1 cellular context compared by ENCODE assay signal in genomic region chr12:56645717-56646446, GRCh38.
A peak's percentile ranks its signal among the peaks of the same experiment; 100 is the strongest.
TF ChIP-seq lines count a peak whose summit lies in the region.

Gene ATP5F1B, minus strand, starts transcription at chr12:56645984. Its CDS starts 21 bp downstream, at chr12:56645963.

TF ChIP-seq in HepG2, 621 proteins besides CTCF, POLR2A, EP300 and RAD21 (continued from another document and continues in another):
- TF ChIP-seq, protein P1, sequence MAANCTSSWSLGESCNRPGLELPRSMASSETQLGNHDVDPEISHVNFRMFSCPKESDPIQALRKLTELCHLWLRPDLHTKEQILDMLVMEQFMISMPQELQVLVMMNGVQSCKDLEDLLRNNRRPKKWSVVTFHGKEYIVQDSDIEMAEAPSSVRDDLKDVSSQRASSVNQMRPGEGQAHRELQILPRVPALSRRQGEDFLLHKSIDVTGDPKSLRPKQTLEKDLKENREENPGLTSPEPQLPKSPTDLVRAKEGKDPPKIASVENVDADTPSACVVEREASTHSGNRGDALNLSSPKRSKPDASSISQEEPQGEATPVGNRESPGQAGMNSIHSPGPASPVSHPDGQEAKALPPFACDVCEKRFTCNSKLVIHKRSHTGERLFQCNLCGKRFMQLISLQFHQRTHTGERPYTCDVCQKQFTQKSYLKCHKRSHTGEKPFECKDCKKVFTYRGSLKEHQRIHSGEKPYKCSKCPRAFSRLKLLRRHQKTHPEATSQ (CRISPR knock-in tag; IDR thresholded peaks at IDR 0.05; ENCODE audit: borderline replicate concordance): peak; percentile 57; the same call in 1 of the 2 replicates
- TF ChIP-seq ZNF121 (CRISPR knock-in tag; IDR thresholded peaks at IDR 0.05): no peak
- TF ChIP-seq ZBTB8A (CRISPR knock-in tag; IDR thresholded peaks at IDR 0.05; ENCODE audit: borderline replicate concordance, low read depth): no peak
- no peak for TF ChIP-seq ZBED4 (CRISPR knock-in tag; IDR thresholded peaks at IDR 0.05; ENCODE audit: borderline replicate concordance)
- TF ChIP-seq ARID2 (CRISPR knock-in tag; IDR thresholded peaks at IDR 0.05; ENCODE audit: borderline replicate concordance): peak; percentile 81; the same call in 1 of the 2 replicates
- no peak for TF ChIP-seq ZNF235 (CRISPR knock-in tag; IDR thresholded peaks at IDR 0.05; ENCODE audit: borderline replicate concordance)
- TF ChIP-seq, protein P2, sequence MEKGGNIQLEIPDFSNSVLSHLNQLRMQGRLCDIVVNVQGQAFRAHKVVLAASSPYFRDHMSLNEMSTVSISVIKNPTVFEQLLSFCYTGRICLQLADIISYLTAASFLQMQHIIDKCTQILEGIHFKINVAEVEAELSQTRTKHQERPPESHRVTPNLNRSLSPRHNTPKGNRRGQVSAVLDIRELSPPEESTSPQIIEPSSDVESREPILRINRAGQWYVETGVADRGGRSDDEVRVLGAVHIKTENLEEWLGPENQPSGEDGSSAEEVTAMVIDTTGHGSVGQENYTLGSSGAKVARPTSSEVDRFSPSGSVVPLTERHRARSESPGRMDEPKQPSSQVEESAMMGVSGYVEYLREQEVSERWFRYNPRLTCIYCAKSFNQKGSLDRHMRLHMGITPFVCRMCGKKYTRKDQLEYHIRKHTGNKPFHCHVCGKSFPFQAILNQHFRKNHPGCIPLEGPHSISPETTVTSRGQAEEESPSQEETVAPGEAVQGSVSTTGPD (CRISPR knock-in tag; IDR thresholded peaks at IDR 0.05): no peak
- TF ChIP-seq, protein P3, sequence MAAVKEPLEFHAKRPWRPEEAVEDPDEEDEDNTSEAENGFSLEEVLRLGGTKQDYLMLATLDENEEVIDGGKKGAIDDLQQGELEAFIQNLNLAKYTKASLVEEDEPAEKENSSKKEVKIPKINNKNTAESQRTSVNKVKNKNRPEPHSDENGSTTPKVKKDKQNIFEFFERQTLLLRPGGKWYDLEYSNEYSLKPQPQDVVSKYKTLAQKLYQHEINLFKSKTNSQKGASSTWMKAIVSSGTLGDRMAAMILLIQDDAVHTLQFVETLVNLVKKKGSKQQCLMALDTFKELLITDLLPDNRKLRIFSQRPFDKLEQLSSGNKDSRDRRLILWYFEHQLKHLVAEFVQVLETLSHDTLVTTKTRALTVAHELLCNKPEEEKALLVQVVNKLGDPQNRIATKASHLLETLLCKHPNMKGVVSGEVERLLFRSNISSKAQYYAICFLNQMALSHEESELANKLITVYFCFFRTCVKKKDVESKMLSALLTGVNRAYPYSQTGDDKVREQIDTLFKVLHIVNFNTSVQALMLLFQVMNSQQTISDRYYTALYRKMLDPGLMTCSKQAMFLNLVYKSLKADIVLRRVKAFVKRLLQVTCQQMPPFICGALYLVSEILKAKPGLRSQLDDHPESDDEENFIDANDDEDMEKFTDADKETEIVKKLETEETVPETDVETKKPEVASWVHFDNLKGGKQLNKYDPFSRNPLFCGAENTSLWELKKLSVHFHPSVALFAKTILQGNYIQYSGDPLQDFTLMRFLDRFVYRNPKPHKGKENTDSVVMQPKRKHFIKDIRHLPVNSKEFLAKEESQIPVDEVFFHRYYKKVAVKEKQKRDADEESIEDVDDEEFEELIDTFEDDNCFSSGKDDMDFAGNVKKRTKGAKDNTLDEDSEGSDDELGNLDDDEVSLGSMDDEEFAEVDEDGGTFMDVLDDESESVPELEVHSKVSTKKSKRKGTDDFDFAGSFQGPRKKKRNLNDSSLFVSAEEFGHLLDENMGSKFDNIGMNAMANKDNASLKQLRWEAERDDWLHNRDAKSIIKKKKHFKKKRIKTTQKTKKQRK (IDR thresholded peaks at IDR 0.05; ENCODE audit: low read length): peak; percentile 98
- peak; percentile 70; the same call in 1 of the 2 replicates for TF ChIP-seq ZNF33A (CRISPR knock-in tag; IDR thresholded peaks at IDR 0.05; ENCODE audit: borderline replicate concordance)
- no peak for TF ChIP-seq ZNF713 (CRISPR knock-in tag; IDR thresholded peaks at IDR 0.05)
- no peak; the same call in 1 of the 2 replicates for TF ChIP-seq ZNF616 (CRISPR knock-in tag; IDR thresholded peaks at IDR 0.05; ENCODE audit: low read depth)
- peak; percentile 30 for TF ChIP-seq ELF3 (CRISPR knock-in tag; IDR thresholded peaks at IDR 0.05)
- TF ChIP-seq HMG20B (CRISPR knock-in tag; conservative IDR thresholded peaks at IDR 0.05): peak; percentile 42; the same call in 1 of the 2 replicates
- no peak for TF ChIP-seq LCORL (IDR thresholded peaks at IDR 0.05)
- TF ChIP-seq LCORL (CRISPR knock-in tag; IDR thresholded peaks at IDR 0.05): peak; percentile 33; the same call in 1 of the 2 replicates
- TF ChIP-seq ATF7-NPFF (CRISPR knock-in tag; IDR thresholded peaks at IDR 0.05; ENCODE audit: low read depth): no peak
- TF ChIP-seq, protein P4, sequence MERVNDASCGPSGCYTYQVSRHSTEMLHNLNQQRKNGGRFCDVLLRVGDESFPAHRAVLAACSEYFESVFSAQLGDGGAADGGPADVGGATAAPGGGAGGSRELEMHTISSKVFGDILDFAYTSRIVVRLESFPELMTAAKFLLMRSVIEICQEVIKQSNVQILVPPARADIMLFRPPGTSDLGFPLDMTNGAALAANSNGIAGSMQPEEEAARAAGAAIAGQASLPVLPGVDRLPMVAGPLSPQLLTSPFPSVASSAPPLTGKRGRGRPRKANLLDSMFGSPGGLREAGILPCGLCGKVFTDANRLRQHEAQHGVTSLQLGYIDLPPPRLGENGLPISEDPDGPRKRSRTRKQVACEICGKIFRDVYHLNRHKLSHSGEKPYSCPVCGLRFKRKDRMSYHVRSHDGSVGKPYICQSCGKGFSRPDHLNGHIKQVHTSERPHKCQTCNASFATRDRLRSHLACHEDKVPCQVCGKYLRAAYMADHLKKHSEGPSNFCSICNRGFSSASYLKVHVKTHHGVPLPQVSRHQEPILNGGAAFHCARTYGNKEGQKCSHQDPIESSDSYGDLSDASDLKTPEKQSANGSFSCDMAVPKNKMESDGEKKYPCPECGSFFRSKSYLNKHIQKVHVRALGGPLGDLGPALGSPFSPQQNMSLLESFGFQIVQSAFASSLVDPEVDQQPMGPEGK (CRISPR knock-in tag; IDR thresholded peaks at IDR 0.05): no peak
- 0 out of 2 replicates have a peak, but pooled peaks have one; percentile 56 for TF ChIP-seq ZNF879 (CRISPR knock-in tag; IDR thresholded peaks at IDR 0.05)
- peak; percentile 77; the same call in 1 of the 2 replicates for TF ChIP-seq BRCA1 (CRISPR knock-in tag; IDR thresholded peaks at IDR 0.05)
- TF ChIP-seq ADNP (CRISPR knock-in tag; IDR thresholded peaks at IDR 0.05): no peak
- TF ChIP-seq, protein P5, sequence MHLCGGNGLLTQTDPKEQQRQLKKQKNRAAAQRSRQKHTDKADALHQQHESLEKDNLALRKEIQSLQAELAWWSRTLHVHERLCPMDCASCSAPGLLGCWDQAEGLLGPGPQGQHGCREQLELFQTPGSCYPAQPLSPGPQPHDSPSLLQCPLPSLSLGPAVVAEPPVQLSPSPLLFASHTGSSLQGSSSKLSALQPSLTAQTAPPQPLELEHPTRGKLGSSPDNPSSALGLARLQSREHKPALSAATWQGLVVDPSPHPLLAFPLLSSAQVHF (CRISPR knock-in tag; IDR thresholded peaks at IDR 0.05): no peak
- TF ChIP-seq, protein P6, sequence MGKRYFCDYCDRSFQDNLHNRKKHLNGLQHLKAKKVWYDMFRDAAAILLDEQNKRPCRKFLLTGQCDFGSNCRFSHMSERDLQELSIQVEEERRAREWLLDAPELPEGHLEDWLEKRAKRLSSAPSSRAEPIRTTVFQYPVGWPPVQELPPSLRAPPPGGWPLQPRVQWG (CRISPR knock-in tag; IDR thresholded peaks at IDR 0.05; ENCODE audit: borderline replicate concordance, low read depth): no peak
- TF ChIP-seq, protein P7, sequence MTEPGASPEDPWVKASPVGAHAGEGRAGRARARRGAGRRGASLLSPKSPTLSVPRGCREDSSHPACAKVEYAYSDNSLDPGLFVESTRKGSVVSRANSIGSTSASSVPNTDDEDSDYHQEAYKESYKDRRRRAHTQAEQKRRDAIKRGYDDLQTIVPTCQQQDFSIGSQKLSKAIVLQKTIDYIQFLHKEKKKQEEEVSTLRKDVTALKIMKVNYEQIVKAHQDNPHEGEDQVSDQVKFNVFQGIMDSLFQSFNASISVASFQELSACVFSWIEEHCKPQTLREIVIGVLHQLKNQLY (CRISPR knock-in tag; IDR thresholded peaks at IDR 0.05): no peak
- no peak for TF ChIP-seq ZNF782 (CRISPR knock-in tag; IDR thresholded peaks at IDR 0.05; ENCODE audit: borderline replicate concordance)
- TF ChIP-seq MEF2D (CRISPR knock-in tag; IDR thresholded peaks at IDR 0.05): no peak; the same call in 1 of the 2 replicates
- 0 out of 2 replicates have a peak, but pooled peaks have one; percentile 49 for TF ChIP-seq ZSCAN12 (CRISPR knock-in tag; IDR thresholded peaks at IDR 0.05)
- no peak for TF ChIP-seq XBP1 (CRISPR knock-in tag; IDR thresholded peaks at IDR 0.05)
- no peak for TF ChIP-seq PPARG (CRISPR knock-in tag; conservative IDR thresholded peaks at IDR 0.05)
- TF ChIP-seq DNMT3B (CRISPR knock-in tag; conservative IDR thresholded peaks at IDR 0.05): peak; percentile 77; the same call in 1 of the 2 replicates
- TF ChIP-seq NFIB (CRISPR knock-in tag; IDR thresholded peaks at IDR 0.05; ENCODE audit: borderline replicate concordance): no peak
- no peak for TF ChIP-seq SMC3 (IDR thresholded peaks at IDR 0.05; ENCODE audit: low read length)
- no peak for TF ChIP-seq MATR3 (CRISPR knock-in tag; IDR thresholded peaks at IDR 0.05)
- peak; percentile 84 for TF ChIP-seq ZNF232 (CRISPR knock-in tag; IDR thresholded peaks at IDR 0.05; ENCODE audit: borderline replicate concordance)
- no peak for TF ChIP-seq MAFG (CRISPR knock-in tag; IDR thresholded peaks at IDR 0.05)
- no peak; the same call in 1 of the 2 replicates for TF ChIP-seq ZNF556 (CRISPR knock-in tag; IDR thresholded peaks at IDR 0.05; ENCODE audit: borderline replicate concordance)
- TF ChIP-seq PAXIP1 (CRISPR knock-in tag; conservative IDR thresholded peaks at IDR 0.05): no peak; the same call in 1 of the 2 replicates
- TF ChIP-seq, protein P8, sequence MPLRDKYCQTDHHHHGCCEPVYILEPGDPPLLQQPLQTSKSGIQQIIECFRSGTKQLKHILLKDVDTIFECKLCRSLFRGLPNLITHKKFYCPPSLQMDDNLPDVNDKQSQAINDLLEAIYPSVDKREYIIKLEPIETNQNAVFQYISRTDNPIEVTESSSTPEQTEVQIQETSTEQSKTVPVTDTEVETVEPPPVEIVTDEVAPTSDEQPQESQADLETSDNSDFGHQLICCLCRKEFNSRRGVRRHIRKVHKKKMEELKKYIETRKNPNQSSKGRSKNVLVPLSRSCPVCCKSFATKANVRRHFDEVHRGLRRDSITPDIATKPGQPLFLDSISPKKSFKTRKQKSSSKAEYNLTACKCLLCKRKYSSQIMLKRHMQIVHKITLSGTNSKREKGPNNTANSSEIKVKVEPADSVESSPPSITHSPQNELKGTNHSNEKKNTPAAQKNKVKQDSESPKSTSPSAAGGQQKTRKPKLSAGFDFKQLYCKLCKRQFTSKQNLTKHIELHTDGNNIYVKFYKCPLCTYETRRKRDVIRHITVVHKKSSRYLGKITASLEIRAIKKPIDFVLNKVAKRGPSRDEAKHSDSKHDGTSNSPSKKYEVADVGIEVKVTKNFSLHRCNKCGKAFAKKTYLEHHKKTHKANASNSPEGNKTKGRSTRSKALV (CRISPR knock-in tag; IDR thresholded peaks at IDR 0.05): no peak
- TF ChIP-seq ZNF670 (CRISPR knock-in tag; IDR thresholded peaks at IDR 0.05; ENCODE audit: borderline replicate concordance): peak; percentile 88
- TF ChIP-seq ZBTB14 (CRISPR knock-in tag; IDR thresholded peaks at IDR 0.05): no peak
